ENCODE assay signal across 8 cellular contexts in the genomic region with DNA sequence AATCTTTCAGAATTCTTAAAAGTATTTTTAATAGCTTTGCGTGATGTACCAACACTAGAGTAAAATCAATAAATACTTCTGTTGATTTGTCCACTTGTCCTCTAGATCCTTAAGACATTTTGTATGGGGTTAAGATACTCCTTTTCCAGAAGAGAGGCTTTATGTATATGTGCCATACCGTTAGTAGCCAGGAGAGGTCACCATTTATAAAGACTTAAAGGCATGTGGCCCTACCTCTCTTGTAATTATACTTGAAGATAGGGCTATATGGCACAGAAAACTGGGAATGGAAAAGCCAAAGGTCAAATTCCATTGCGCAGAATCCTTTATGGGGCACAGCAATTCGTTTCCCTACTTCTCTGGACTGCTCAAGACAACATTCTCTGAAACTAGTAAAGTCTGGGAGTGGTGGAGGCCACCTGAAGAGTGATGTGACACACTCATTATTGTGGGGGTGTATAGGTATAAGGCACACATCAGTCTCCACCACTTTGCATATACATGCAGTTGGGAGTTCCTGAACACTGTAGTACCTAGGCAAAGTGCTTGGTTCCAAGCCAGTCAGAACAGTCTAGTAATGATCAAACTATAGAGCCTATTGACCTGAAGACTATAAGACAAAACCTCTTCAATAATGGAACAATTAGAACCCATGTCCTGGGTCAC.
DNase-seq lines count a peak whose midpoint lies in the region; ATAC-seq, FAIRE-seq and TF ChIP-seq lines count a peak whose summit lies in the region.

No MANE protein-coding gene starts in this region.

- H3K79me2 ChIP-seq in GM12878 (ENCODE audit: control insufficient read depth, insufficient read depth, low read length) = no peaks in the 10 kb centered on the region

- BruUV-seq in GM12878 (replicated peaks; lab: Mats Ljungman, UMichigan) = no TSS peak

- no peaks in the 10 kb centered on the region for H3K4me1 Mint-ChIP-seq in activated T-helper 1 cell treated with anti-CD3 and anti-CD28 coated beads, Interleukin-12 subunit alpha, Interleukin-12 subunit beta, Interleukin-2, Interleukin-4 antibody, amounts not matched to agents 30 ng/mL and 10 ng/mL and 1 ng/mL, durations not matched to agents 14 hours and 24 hours and 36 hours (ENCODE audit: low read depth)

- FAIRE-seq in GM19239 (lab: Jason Lieb, UNC) = peak; percentile 92
- peak; percentile 87 for FAIRE-seq in GM12878 (lab: Jason Lieb, UNC)
- peak; percentile 90 for FAIRE-seq in islet of Langerhans (lab: Jason Lieb, UNC)

- peak overlapping the region; percentile 54 for H3K27ac ChIP-seq in GM12878 (ENCODE audit: control insufficient read depth, insufficient read depth)
- no peak overlapping the region for H3K27ac ChIP-seq in thyroid gland

- H3K9me3 Mint-ChIP-seq in activated T-helper 1 cell treated with anti-CD3 and anti-CD28 coated beads, Interleukin-12 subunit alpha, Interleukin-12 subunit beta, Interleukin-2, Interleukin-4 antibody, amounts not matched to agents 30 ng/mL and 10 ng/mL and 1 ng/mL, durations not matched to agents 14 hours and 24 hours and 36 hours = peaks cover 6% of the 10 kb centered on the region

- no peak for TF ChIP-seq EP300 in GM12878 (IDR thresholded peaks at IDR 0.05; ENCODE audit: borderline replicate concordance in 1 of 2, control insufficient read depth in 1 of 2, low read depth in 2 of 2, low read length in 2 of 2)

- H3K4me3 ChIP-seq in GM12878 (no peak overlapping the region), thyroid gland (replicated peaks in 1 of 3) (no peak overlapping the region)

- POLR2A ChIA-PET in GM12878 (lab: Charles Lee) = no interaction called here

- no peak overlapping the region; the same call in 1 of the 2 replicates for H3K4me2 ChIP-seq in GM12878 (ENCODE audit: control insufficient read depth, insufficient read depth)

- peaks cover 3% of the 10 kb centered on the region for H3K27me3 Mint-ChIP-seq in activated T-helper 1 cell treated with anti-CD3 and anti-CD28 coated beads, Interleukin-12 subunit alpha, Interleukin-12 subunit beta, Interleukin-2, Interleukin-4 antibody, amounts not matched to agents 30 ng/mL and 10 ng/mL and 1 ng/mL, durations not matched to agents 14 hours and 24 hours and 36 hours (ENCODE audit: insufficient read depth)

- no peak overlapping the region for H3K9ac ChIP-seq in GM12878 (ENCODE audit: control insufficient read depth, insufficient read depth, low read length)

- TF ChIP-seq POLR2A in GM12878 (IDR thresholded peaks at IDR 0.05; ENCODE audit: low read depth, low read length) (no peak), thyroid gland (IDR thresholded peaks at IDR 0.05) (no peak)

- ATAC-seq in HG03135 (IDR thresholded peaks at IDR 0.05; ENCODE audit: unreplicated experiment) (peak; percentile 51), GM12878 (peak; percentile 88)

- TF ChIP-seq RAD21 in GM12878 (IDR thresholded peaks at IDR 0.05; ENCODE audit: insufficient read depth, low read depth, low read length) = peak; percentile 83

- no peaks in the 10 kb centered on the region for H3K36me3 Mint-ChIP-seq in activated T-helper 1 cell treated with anti-CD3 and anti-CD28 coated beads, Interleukin-12 subunit alpha, Interleukin-12 subunit beta, Interleukin-2, Interleukin-4 antibody, amounts not matched to agents 30 ng/mL and 10 ng/mL and 1 ng/mL, durations not matched to agents 14 hours and 24 hours and 36 hours (ENCODE audit: low read depth)

- 9% methylated on average over 4 of the region's 4 CpGs for WGBS in GM12878 (ENCODE audit: insufficient coverage, insufficient replicate concordance, low lambda C conversion rate, missing lambda C conversion rate)
- 18 to 26% methylated on average over 4 of the region's 4 CpGs for WGBS in thyroid gland, 2 donors

- RAD21 ChIA-PET in GM12878 (lab: Charles Lee; ENCODE audit: unreplicated experiment) = interaction anchor here (0.8 kb wide), 1 partner anchor 889 kb away, joined by 3 read pairs; no protein-coding TSS in a partner anchor

- DNase-seq in DMS 273 (lab: John Stamatoyannopoulos, UW; ENCODE audit: unreplicated experiment) (peak; percentile 85), GM19239 (ENCODE audit: insufficient read length, low spot score) (no peak), NCI-H510A treated with DMSO at 0.1 percent for 48 hours (lab: John Stamatoyannopoulos, UW) (peak; percentile 42), GM12878 (ENCODE audit: low read depth, low spot score) (peak; percentile 57), thyroid gland (no peak)
- DNase-seq in activated T-helper 1 cell treated with anti-CD3 and anti-CD28 coated beads, Interleukin-12 subunit alpha, Interleukin-12 subunit beta, Interleukin-2, Interleukin-4 antibody, amounts not matched to agents 30 ng/mL and 10 ng/mL and 1 ng/mL, durations not matched to agents 14 hours and 24 hours and 36 hours (ENCODE audit: low spot score) = no peak

- peak overlapping the region; percentile 1; the same call in 1 of the 2 replicates for H2AFZ ChIP-seq in GM12878 (ENCODE audit: control insufficient read depth, low read depth, low read length)

- H3K4me1 ChIP-seq in GM12878 (ENCODE audit: control insufficient read depth, insufficient read depth, low read length) (peaks cover 14% of the 10 kb centered on the region), thyroid gland (no peaks in the 10 kb centered on the region)

- H3K27me3 ChIP-seq in GM12878 (replicated peaks in 1 of 2; ENCODE audit: control insufficient read depth in 2 of 2, insufficient read depth in 2 of 2, low read length in 1 of 2) (no peaks in the 10 kb centered on the region), thyroid gland (no peaks in the 10 kb centered on the region)

- H3K27ac Mint-ChIP-seq in activated T-helper 1 cell treated with anti-CD3 and anti-CD28 coated beads, Interleukin-12 subunit alpha, Interleukin-12 subunit beta, Interleukin-2, Interleukin-4 antibody, amounts not matched to agents 30 ng/mL and 10 ng/mL and 1 ng/mL, durations not matched to agents 14 hours and 24 hours and 36 hours = no peak overlapping the region

- H3K4me3 Mint-ChIP-seq in activated T-helper 1 cell treated with anti-CD3 and anti-CD28 coated beads, Interleukin-12 subunit alpha, Interleukin-12 subunit beta, Interleukin-2, Interleukin-4 antibody, amounts not matched to agents 30 ng/mL and 10 ng/mL and 1 ng/mL, durations not matched to agents 14 hours and 24 hours and 36 hours = no peak overlapping the region

- CTCF ChIA-PET in GM12878 (lab: Yijun Ruan, JAX) = interaction anchor here (0.6 to 1.1 kb wide), 6 partner anchors 25 to 515 kb away, joined by 3 to 5 read pairs (median 4); no protein-coding TSS in a partner anchor

- TF ChIP-seq CTCF in GM12878 (IDR thresholded peaks at IDR 0.05 in 2 of 3, conservative IDR thresholded peaks at IDR 0.05 in 1 of 3; ENCODE audit: control insufficient read depth in 2 of 3, extremely low read depth in 1 of 3, insufficient read depth in 1 of 3, low read depth in 3 of 3, low read length in 3 of 3) (peak; percentile 54 to 70 (median 69); a peak in 5 of 6 replicates), thyroid gland (IDR thresholded peaks at IDR 0.05) (peak in 5 of 6 experiments; percentile 5 to 50 (median 50))

- H4K20me1 ChIP-seq in GM12878 (ENCODE audit: control insufficient read depth, insufficient read depth) = no peaks in the 10 kb centered on the region

- SMC1A ChIA-PET in GM12878 (lab: Charles Lee; ENCODE audit: uncharacterized antibody, unreplicated experiment) = interaction anchor here (0.8 to 1.0 kb wide), 3 partner anchors 57 to 1166 kb away, joined by 3 to 5 read pairs (median 3); no protein-coding TSS in a partner anchor

- intact Hi-C loops in GM12878 (cut with micrococcal nuclease; ENCODE audit: unreplicated experiment) = loop anchor here (1.0 to 5.0 kb wide), 8 partner anchors 120 to 957 kb away; a partner anchor contains a TSS
- intact Hi-C loops in thyroid gland (cut with DNase I) = no loop called here
- intact Hi-C loops in activated T-helper 1 cell treated with anti-CD3 and anti-CD28 coated beads, Interleukin-12 subunit alpha, Interleukin-12 subunit beta, Interleukin-2, Interleukin-4 antibody, amounts not matched to agents 30 ng/mL and 10 ng/mL and 1 ng/mL, durations not matched to agents 14 hours and 24 hours and 36 hours (cut with micrococcal nuclease) = loop anchor here (2.0 to 5.0 kb wide), 3 partner anchors 160 to 955 kb away; no protein-coding TSS in a partner anchor

- in situ Hi-C loops in GM12878 (cut with MboI) = no loop called here

- H3K36me3 ChIP-seq in GM12878 (ENCODE audit: control insufficient read depth in 2 of 2, insufficient read depth in 2 of 2, low read length in 1 of 2) (no peaks in the 10 kb centered on the region), thyroid gland (no peaks in the 10 kb centered on the region)

- H3K9me3 ChIP-seq in GM12878 (replicated peaks; ENCODE audit: control insufficient read depth, insufficient read depth, low read length) = peaks cover 4% of the 10 kb centered on the region; the same call in 2 of the 3 replicates
- no peaks in the 10 kb centered on the region for H3K9me3 ChIP-seq in thyroid gland

TF ChIP-seq in GM12878, 131 proteins besides CTCF, POLR2A, EP300 and RAD21 (continues in another document):
- TF ChIP-seq SMC3 (IDR thresholded peaks at IDR 0.05; ENCODE audit: borderline replicate concordance, low read length) (peak; percentile 53; the same call in 1 of the 2 replicates), PML (IDR thresholded peaks at IDR 0.05; ENCODE audit: low read length) (no peak)

Comparison
In these comparisons a context has a peak if more than half of its experiments do, and no peak if none do; other contexts are left out.
1. DNase-seq: peak in DMS 273 (single experiment), NCI-H510A treated with DMSO at 0.1 percent for 48 hours (single experiment) and GM12878 (single experiment); none in GM19239 (single experiment), thyroid gland (0 of 2) and activated T-helper 1 cell treated with anti-CD3 and anti-CD28 coated beads, Interleukin-12 subunit alpha, Interleukin-12 subunit beta, Interleukin-2, Interleukin-4 antibody, amounts not matched to agents 30 ng/mL and 10 ng/mL and 1 ng/mL, durations not matched to agents 14 hours and 24 hours and 36 hours (single experiment).